23 cellular contexts compared by ENCODE assay signal in the genomic region with DNA sequence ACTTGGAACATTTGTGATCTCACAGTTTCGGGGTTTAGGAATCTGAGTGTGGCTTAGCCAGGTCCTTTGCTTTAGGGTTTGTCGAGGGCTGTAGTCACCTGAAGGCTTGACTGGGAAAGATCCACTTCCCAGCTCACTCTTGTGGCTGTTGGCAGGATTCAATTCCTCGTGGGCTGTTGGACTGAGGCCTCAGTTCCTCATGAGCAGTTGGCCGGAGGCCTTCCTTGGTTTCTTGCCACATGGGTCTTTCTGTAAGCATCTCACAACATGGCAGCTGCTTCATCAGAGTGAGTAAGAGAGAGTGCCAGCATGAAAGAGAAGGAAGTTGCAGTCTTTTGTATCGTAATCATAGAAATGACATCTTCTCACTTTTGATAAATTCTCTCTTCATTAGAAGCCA. TPM values are rescaled to one million over a fixed set of nuclear protein-coding genes. Genes with fewer than 3 reads are reported as not detected.
DNase-seq lines count a peak whose midpoint lies in the region; ATAC-seq, FAIRE-seq and TF ChIP-seq lines count a peak whose summit lies in the region.
"Had no signal": no experiment of that assay in that cellular context is flagged by ENCODE, and none has a peak within 500 bp of the region (broad histone marks: within the 10 kb centered on the region; RNA-seq: fewer than 3 reads in every experiment).

No MANE protein-coding gene starts in this region.

- DNase-seq in left ventricle myocardium superior (peak; percentile 33), cardiac septum (ENCODE audit: low spot score) (no peak), astrocyte (ENCODE audit: low read depth) (peak; percentile 19), globus pallidus (ENCODE audit: low spot score) (peak; percentile 40), tibial artery (peak; percentile 32 to 69)
- no peak for DNase-seq in activated CD4-positive, CD25-positive, alpha-beta regulatory T cell (lab: John Stamatoyannopoulos, UW)
- no peak for DNase-seq in stimulated activated CD4-positive, alpha-beta T cell treated with anti-CD3 and anti-CD28 coated beads, Interleukin-2, amount 100 ng/mL, for 48 hours
- DNase-seq in activated T-helper 1 cell treated with anti-CD3 and anti-CD28 coated beads, Interleukin-12 subunit alpha, Interleukin-12 subunit beta, Interleukin-2, Interleukin-4 antibody, amounts not matched to agents 30 ng/mL and 10 ng/mL and 1 ng/mL, durations not matched to agents 14 hours and 24 hours and 36 hours (ENCODE audit: low spot score), result no peak
- DNase-seq: activated CD4-positive, alpha-beta T cell treated with anti-CD3 and anti-CD28 coated beads, Interleukin-2, amount 10 ng/mL, durations not matched to agents 7 days and 5 days; activated CD8-positive, alpha-beta memory T cell treated with anti-CD3 and anti-CD28 coated beads, Interleukin-2, amount 50 U/mL, for 48 hours; activated naive CD4-positive, alpha-beta T cell treated with anti-CD3 and anti-CD28 coated beads, Interleukin-2, amount 10 ng/mL, durations not matched to agents 7 days and 5 days; brain microvascular endothelial cell; COR-L47; dermis blood vessel endothelial cell; islet precursor cell; NCI-H1092; NCI-H748 treated with DMSO at 0.1 percent for 48 hours; SK-N-SH; stomach had no signal

- no peak for FAIRE-seq in astrocyte (lab: Jason Lieb, UNC)

- no peak overlapping the region for H3K27ac Mint-ChIP-seq in astrocyte (ENCODE audit: unreplicated experiment)
- H3K27ac Mint-ChIP-seq in activated T-helper 1 cell treated with anti-CD3 and anti-CD28 coated beads, Interleukin-12 subunit alpha, Interleukin-12 subunit beta, Interleukin-2, Interleukin-4 antibody, amounts not matched to agents 30 ng/mL and 10 ng/mL and 1 ng/mL, durations not matched to agents 14 hours and 24 hours and 36 hours, result no peak overlapping the region
- H3K27ac Mint-ChIP-seq: activated CD4-positive, alpha-beta T cell treated with anti-CD3 and anti-CD28 coated beads, Interleukin-2, amount 10 ng/mL, durations not matched to agents 7 days and 5 days; activated naive CD4-positive, alpha-beta T cell treated with anti-CD3 and anti-CD28 coated beads, Interleukin-2, amount 10 ng/mL, durations not matched to agents 7 days and 5 days; memory B cell; nephron had no signal

- no peaks in the 10 kb centered on the region for H3K4me1 Mint-ChIP-seq in astrocyte (ENCODE audit: low read depth, unreplicated experiment)
- no peaks in the 10 kb centered on the region for H3K4me1 Mint-ChIP-seq in activated T-helper 1 cell treated with anti-CD3 and anti-CD28 coated beads, Interleukin-12 subunit alpha, Interleukin-12 subunit beta, Interleukin-2, Interleukin-4 antibody, amounts not matched to agents 30 ng/mL and 10 ng/mL and 1 ng/mL, durations not matched to agents 14 hours and 24 hours and 36 hours (ENCODE audit: low read depth)
- H3K4me1 Mint-ChIP-seq: activated CD4-positive, alpha-beta T cell treated with anti-CD3 and anti-CD28 coated beads, Interleukin-2, amount 10 ng/mL, durations not matched to agents 7 days and 5 days; activated naive CD4-positive, alpha-beta T cell treated with anti-CD3 and anti-CD28 coated beads, Interleukin-2, amount 10 ng/mL, durations not matched to agents 7 days and 5 days had no signal

- ATAC-seq in left ventricle myocardium superior, result no peak

- no peaks in the 10 kb centered on the region for H3K9me3 ChIP-seq in astrocyte (ENCODE audit: insufficient read depth, low read depth, low read length)
- H3K9me3 ChIP-seq in tibial artery, result no peaks in the 10 kb centered on the region
- H3K9me3 ChIP-seq: psoas muscle, SK-N-SH, stomach, vagina had no signal

- TF ChIP-seq CTCF in astrocyte (IDR thresholded peaks at IDR 0.05; ENCODE audit: insufficient read depth, low read depth, low read length) (no peak), tibial artery (IDR thresholded peaks at IDR 0.05) (no peak)

- intact Hi-C loops in left ventricle myocardium superior (cut with micrococcal nuclease) (no loop called here), cardiac septum (cut with DNase I) (no loop called here), tibial artery (cut with DNase I; ENCODE audit: low total_unique reads) (no loop called here)
- intact Hi-C loops in activated T-helper 1 cell treated with anti-CD3 and anti-CD28 coated beads, Interleukin-12 subunit alpha, Interleukin-12 subunit beta, Interleukin-2, Interleukin-4 antibody, amounts not matched to agents 30 ng/mL and 10 ng/mL and 1 ng/mL, durations not matched to agents 14 hours and 24 hours and 36 hours (cut with micrococcal nuclease), result no loop called here

- no peaks in the 10 kb centered on the region for H3K79me2 ChIP-seq in astrocyte (ENCODE audit: insufficient read depth, low read length)

- H3K4me3 ChIP-seq in astrocyte (ENCODE audit: insufficient read depth, low read depth, low read length) (no peak overlapping the region), tibial artery (no peak overlapping the region)
- H3K4me3 ChIP-seq: psoas muscle, stomach, vagina had no signal

- no peak overlapping the region for H3K27ac ChIP-seq in astrocyte (ENCODE audit: low read depth, low read length)
- no peak overlapping the region for H3K27ac ChIP-seq in tibial artery
- H3K27ac ChIP-seq: brain microvascular endothelial cell, psoas muscle, stomach, vagina had no signal

- H3K27me3 ChIP-seq in astrocyte (ENCODE audit: insufficient read depth, low read length), result no peaks in the 10 kb centered on the region
- H3K27me3 ChIP-seq in tibial artery, result no peaks in the 10 kb centered on the region
- H3K27me3 ChIP-seq: brain microvascular endothelial cell, stomach, vagina had no signal

- H3K4me2 ChIP-seq in astrocyte (ENCODE audit: low read length), result no peak overlapping the region
- H3K4me2 ChIP-seq: SK-N-SH had no signal

- H2AFZ ChIP-seq in astrocyte (ENCODE audit: low read depth, low read length), result no peak overlapping the region

- H3K4me1 ChIP-seq in astrocyte (ENCODE audit: insufficient read depth, low read length) (no peaks in the 10 kb centered on the region), tibial artery (no peaks in the 10 kb centered on the region)
- H3K4me1 ChIP-seq: psoas muscle, stomach, vagina had no signal

- H4K20me1 ChIP-seq in astrocyte (ENCODE audit: insufficient read depth, low read length), result no peaks in the 10 kb centered on the region

- no peaks in the 10 kb centered on the region for H3K9me3 Mint-ChIP-seq in astrocyte (ENCODE audit: unreplicated experiment)
- no peaks in the 10 kb centered on the region for H3K9me3 Mint-ChIP-seq in activated T-helper 1 cell treated with anti-CD3 and anti-CD28 coated beads, Interleukin-12 subunit alpha, Interleukin-12 subunit beta, Interleukin-2, Interleukin-4 antibody, amounts not matched to agents 30 ng/mL and 10 ng/mL and 1 ng/mL, durations not matched to agents 14 hours and 24 hours and 36 hours
- H3K9me3 Mint-ChIP-seq: activated CD4-positive, alpha-beta T cell treated with anti-CD3 and anti-CD28 coated beads, Interleukin-2, amount 10 ng/mL, durations not matched to agents 7 days and 5 days; activated naive CD4-positive, alpha-beta T cell treated with anti-CD3 and anti-CD28 coated beads, Interleukin-2, amount 10 ng/mL, durations not matched to agents 7 days and 5 days; memory B cell; nephron had no signal

- no peaks in the 10 kb centered on the region for H3K27me3 Mint-ChIP-seq in astrocyte (ENCODE audit: low read depth, unreplicated experiment)
- H3K27me3 Mint-ChIP-seq in activated T-helper 1 cell treated with anti-CD3 and anti-CD28 coated beads, Interleukin-12 subunit alpha, Interleukin-12 subunit beta, Interleukin-2, Interleukin-4 antibody, amounts not matched to agents 30 ng/mL and 10 ng/mL and 1 ng/mL, durations not matched to agents 14 hours and 24 hours and 36 hours (ENCODE audit: insufficient read depth), result no peaks in the 10 kb centered on the region
- H3K27me3 Mint-ChIP-seq: activated CD4-positive, alpha-beta T cell treated with anti-CD3 and anti-CD28 coated beads, Interleukin-2, amount 10 ng/mL, durations not matched to agents 7 days and 5 days; activated naive CD4-positive, alpha-beta T cell treated with anti-CD3 and anti-CD28 coated beads, Interleukin-2, amount 10 ng/mL, durations not matched to agents 7 days and 5 days; memory B cell had no signal

- no peak overlapping the region for H3K9ac ChIP-seq in astrocyte (ENCODE audit: low read length)
- H3K9ac ChIP-seq: SK-N-SH had no signal

- no peaks in the 10 kb centered on the region for H3K36me3 Mint-ChIP-seq in astrocyte (ENCODE audit: low read depth, unreplicated experiment)
- peaks cover 13% of the 10 kb centered on the region for H3K36me3 Mint-ChIP-seq in activated T-helper 1 cell treated with anti-CD3 and anti-CD28 coated beads, Interleukin-12 subunit alpha, Interleukin-12 subunit beta, Interleukin-2, Interleukin-4 antibody, amounts not matched to agents 30 ng/mL and 10 ng/mL and 1 ng/mL, durations not matched to agents 14 hours and 24 hours and 36 hours (ENCODE audit: low read depth)

- H3K36me3 ChIP-seq in astrocyte (ENCODE audit: insufficient read depth, low read length), result peaks cover 2% of the 10 kb centered on the region
- peaks cover 0 to 17% (median 6%) of the 10 kb centered on the region in 3 donors for H3K36me3 ChIP-seq in tibial artery
- H3K36me3 ChIP-seq: brain microvascular endothelial cell, vagina had no signal

- H3K4me3 Mint-ChIP-seq in astrocyte (ENCODE audit: unreplicated experiment), result no peak overlapping the region
- no peak overlapping the region for H3K4me3 Mint-ChIP-seq in activated T-helper 1 cell treated with anti-CD3 and anti-CD28 coated beads, Interleukin-12 subunit alpha, Interleukin-12 subunit beta, Interleukin-2, Interleukin-4 antibody, amounts not matched to agents 30 ng/mL and 10 ng/mL and 1 ng/mL, durations not matched to agents 14 hours and 24 hours and 36 hours
- H3K4me3 Mint-ChIP-seq: activated CD4-positive, alpha-beta T cell treated with anti-CD3 and anti-CD28 coated beads, Interleukin-2, amount 10 ng/mL, durations not matched to agents 7 days and 5 days; activated naive CD4-positive, alpha-beta T cell treated with anti-CD3 and anti-CD28 coated beads, Interleukin-2, amount 10 ng/mL, durations not matched to agents 7 days and 5 days; memory B cell; nephron had no signal

RNA-seq across cellular contexts. Expression of a gene that starts 11.1 kb away (rescaled TPM):
- 6.0 TPM for total RNA-seq in left ventricle myocardium superior
- 6.8 TPM for total RNA-seq in cardiac septum
- 8.1 and 9.8 TPM in 2 replicates for total RNA-seq in astrocyte
- total RNA-seq in activated T-helper 1 cell treated with anti-CD3 and anti-CD28 coated beads, Interleukin-12 subunit alpha, Interleukin-12 subunit beta, Interleukin-2, Interleukin-4 antibody, amounts not matched to agents 30 ng/mL and 10 ng/mL and 1 ng/mL, durations not matched to agents 14 hours and 24 hours and 36 hours, result 23.8 and 25.4 TPM in 2 replicates

Comparison
In these comparisons a context has a peak if more than half of its experiments do, and no peak if none do; other contexts are left out.
1. DNase-seq: peak in left ventricle myocardium superior (single experiment), astrocyte (single experiment), globus pallidus (single experiment) and tibial artery (2 of 2); none in cardiac septum (single experiment), activated CD4-positive, CD25-positive, alpha-beta regulatory T cell (0 of 4), stimulated activated CD4-positive, alpha-beta T cell treated with anti-CD3 and anti-CD28 coated beads, Interleukin-2, amount 100 ng/mL, for 48 hours (0 of 2) and activated T-helper 1 cell treated with anti-CD3 and anti-CD28 coated beads, Interleukin-12 subunit alpha, Interleukin-12 subunit beta, Interleukin-2, Interleukin-4 antibody, amounts not matched to agents 30 ng/mL and 10 ng/mL and 1 ng/mL, durations not matched to agents 14 hours and 24 hours and 36 hours (single experiment).